8 cellular contexts compared by ENCODE assay signal in the genomic region with DNA sequence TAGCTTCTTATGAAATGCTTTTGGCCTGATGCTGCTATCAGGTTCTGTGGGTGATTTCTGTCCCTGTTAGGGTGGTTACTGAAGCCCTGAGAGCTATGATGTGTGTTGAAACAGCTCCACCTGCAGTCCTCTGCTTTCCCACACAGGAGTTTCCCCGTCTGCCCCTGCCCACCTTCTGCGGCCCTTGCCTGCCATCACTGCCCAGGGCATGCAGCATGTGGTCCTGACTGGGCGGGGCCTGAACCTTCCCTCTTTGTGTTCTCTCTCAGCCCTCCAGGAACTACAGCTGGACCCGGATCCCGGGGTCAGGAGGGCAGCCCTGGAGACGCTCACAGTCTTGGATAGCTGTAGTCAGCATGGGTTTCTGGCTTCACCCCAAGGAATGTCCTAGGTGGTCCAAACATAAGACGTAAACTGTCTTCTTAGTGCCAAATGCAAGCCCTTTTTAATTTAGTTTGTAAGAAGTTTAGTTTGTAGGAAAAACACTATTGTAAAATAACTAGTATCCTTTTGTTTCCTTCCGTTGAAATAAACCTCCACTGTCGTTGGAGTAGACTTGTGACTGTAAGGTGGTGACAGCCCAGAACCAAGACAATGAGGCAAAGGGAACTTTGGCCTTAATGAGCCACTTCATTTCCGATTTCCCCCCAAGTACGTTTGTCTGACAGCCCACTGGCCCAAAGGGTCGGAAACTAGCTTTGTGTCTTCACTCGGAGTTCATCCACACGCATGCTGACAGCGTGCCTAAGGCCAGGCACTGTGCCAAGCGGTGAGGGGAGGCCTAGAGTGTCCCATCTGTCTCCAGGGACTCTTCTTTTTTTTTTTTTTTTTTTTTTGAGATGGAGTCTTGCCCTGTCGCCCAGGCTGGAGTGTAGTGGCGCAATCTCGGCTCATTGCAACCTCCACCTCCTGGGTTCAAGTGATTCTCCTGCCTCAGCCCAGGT. TPM values are rescaled to one million over a fixed set of nuclear protein-coding genes. Genes with fewer than 3 reads are reported as not detected.
DNase-seq lines count a peak whose midpoint lies in the region; ATAC-seq and TF ChIP-seq lines count a peak whose summit lies in the region.

No MANE protein-coding gene starts in this region.

- peaks cover 1% of the 10 kb centered on the region for H3K4me1 Mint-ChIP-seq in MCF 10A (ENCODE audit: insufficient read depth, unreplicated experiment)

- no peaks in the 10 kb centered on the region for H3K27me3 ChIP-seq in breast epithelium
- H3K27me3 ChIP-seq in smooth muscle cell (ENCODE audit: low read depth), result no peaks in the 10 kb centered on the region
- H3K27me3 ChIP-seq in heart right ventricle, result peaks cover 0 to 10% (median 0%) of the 10 kb centered on the region in 7 donors

- no peak overlapping the region for H3K4me3 Mint-ChIP-seq in MCF 10A (ENCODE audit: unreplicated experiment)

- POLR2A ChIA-PET in MCF 10A (lab: Yijun Ruan, JAX), result interaction anchor here (0.7 to 1.0 kb wide), 2 partner anchors 126 to 385 kb away, joined by 3 to 4 read pairs; no protein-coding TSS in a partner anchor

- CTCF ChIA-PET in MCF 10A (lab: Yijun Ruan, JAX), result interaction anchor here (0.5 to 2.2 kb wide), 7 partner anchors 8 to 1312 kb away, joined by 3 to 12 read pairs (median 4); no protein-coding TSS in a partner anchor

- TF ChIP-seq CTCF in MCF 10A (IDR thresholded peaks at IDR 0.05; ENCODE audit: unreplicated experiment), result peak; percentile 26
- TF ChIP-seq CTCF in breast epithelium (IDR thresholded peaks at IDR 0.05), result no peak
- peak; percentile 24 for TF ChIP-seq CTCF in smooth muscle cell (IDR thresholded peaks at IDR 0.05; ENCODE audit: borderline replicate concordance, insufficient read depth, poor library complexity, severe bottlenecking)
- TF ChIP-seq CTCF in heart right ventricle (IDR thresholded peaks at IDR 0.05), result no peak

- H2AFZ ChIP-seq in smooth muscle cell (ENCODE audit: low read depth), result no peak overlapping the region

- H3K4me3 ChIP-seq in breast epithelium, result no peak overlapping the region
- H3K4me3 ChIP-seq in smooth muscle cell, result no peak overlapping the region
- no peak overlapping the region for H3K4me3 ChIP-seq in heart right ventricle

- TSS peak; percentile 14 for BruUV-seq in MCF 10A (replicated peaks; lab: Mats Ljungman, UMichigan)

- 80% methylated on average over 17 of the region's 19 CpGs for WGBS in smooth muscle cell (ENCODE audit: low lambda C conversion rate)
- WGBS in heart right ventricle, 2 donors, result 60 to 64% methylated on average over 19 of the region's 19 CpGs

- H3K9me3 ChIP-seq in breast epithelium (no peaks in the 10 kb centered on the region), smooth muscle cell (replicated peaks; ENCODE audit: low read depth) (no peaks in the 10 kb centered on the region), heart right ventricle (no peaks in the 10 kb centered on the region)

- H3K27me3 Mint-ChIP-seq in MCF 10A (ENCODE audit: insufficient read depth, unreplicated experiment), result no peaks in the 10 kb centered on the region

- peak; percentile 39 for ATAC-seq in esophagus mucosa
- ATAC-seq in HG02610 (IDR thresholded peaks at IDR 0.05; ENCODE audit: unreplicated experiment), result no peak
- no peak for ATAC-seq in heart right ventricle

- H3K4me2 ChIP-seq in smooth muscle cell, result no peak overlapping the region

- H4K20me1 ChIP-seq in smooth muscle cell (ENCODE audit: low read depth), result no peaks in the 10 kb centered on the region

- H3K4me1 ChIP-seq in breast epithelium (no peaks in the 10 kb centered on the region), smooth muscle cell (ENCODE audit: low read depth) (peaks cover 7% of the 10 kb centered on the region), heart right ventricle (no peaks in the 10 kb centered on the region)

- DNase-seq in MCF 10A (ENCODE audit: unreplicated experiment) (peak; percentile 68), breast epithelium (ENCODE audit: low spot score in 2 of 2) (no peak), NCI-H82 (lab: John Stamatoyannopoulos, UW) (peak; percentile 85), smooth muscle cell (lab: John Stamatoyannopoulos, UW; ENCODE audit: unreplicated experiment) (no peak), heart right ventricle (no peak), NCI-H446 treated with DMSO at 0.1 percent for 48 hours (lab: John Stamatoyannopoulos, UW) (no peak)

- H3K27ac ChIP-seq in breast epithelium (peak overlapping the region in 1 of 2 donors; percentile 43), smooth muscle cell (ENCODE audit: low read depth) (no peak overlapping the region), heart right ventricle (no peak overlapping the region)

- no peaks in the 10 kb centered on the region for H3F3A ChIP-seq in smooth muscle cell (ENCODE audit: low read depth)

- H3K9me3 Mint-ChIP-seq in MCF 10A (ENCODE audit: unreplicated experiment), result no peaks in the 10 kb centered on the region

- peaks cover 4% of the 10 kb centered on the region for H3K36me3 Mint-ChIP-seq in MCF 10A (ENCODE audit: insufficient read depth, unreplicated experiment)

- H3K27ac Mint-ChIP-seq in MCF 10A (ENCODE audit: low read depth, unreplicated experiment), result no peak overlapping the region

- intact Hi-C loops in MCF 10A (cut with micrococcal nuclease), result loop anchor here (2.0 kb wide), 2 partner anchors 346 to 384 kb away; no protein-coding TSS in a partner anchor
- intact Hi-C loops in breast epithelium (cut with DNase I; ENCODE audit: low total_unique reads), result no loop called here
- intact Hi-C loops in heart right ventricle (cut with DNase I), result no loop called here

- H3K36me3 ChIP-seq in breast epithelium (no peaks in the 10 kb centered on the region), smooth muscle cell (ENCODE audit: low read depth) (no peaks in the 10 kb centered on the region), heart right ventricle (peaks cover 0 to 42% (median 0%) of the 10 kb centered on the region in 9 donors)

- TF ChIP-seq POLR2A in breast epithelium (IDR thresholded peaks at IDR 0.05), result no peak

- no peaks in the 10 kb centered on the region for H3K79me2 ChIP-seq in smooth muscle cell (ENCODE audit: low read depth)

- no peak overlapping the region for H3K9ac ChIP-seq in smooth muscle cell (ENCODE audit: low read depth)

RNA-seq across cellular contexts. Expression of a gene that starts 21.2 kb away (rescaled TPM):
- total RNA-seq in MCF 10A (2022) (12.7 and 29.3 TPM in 2 replicates), breast epithelium (1 to 10 TPM in 1 of 3 donors, under 1 TPM in 1, not detected in 1; 0.33 to 3.0 TPM), esophagus mucosa (9.4 TPM), smooth muscle cell (12.3 and 19.5 TPM in 2 replicates), heart right ventricle (1 to 10 TPM in 2 of 10 donors, under 1 TPM in 4, not detected in 4; 0.24 to 2.9 (median 0.45) TPM)
- polyA plus RNA-seq in smooth muscle cell (7.9 and 8.6 TPM in 2 replicates), heart right ventricle (under 1 TPM; 0.22 to 0.28 TPM)

RNA-seq across cellular contexts. Expression of a gene that starts 55.0 kb away (rescaled TPM):
- total RNA-seq in MCF 10A (2022) (not detected in 2 replicates), breast epithelium (not detected), esophagus mucosa (0.52 TPM), smooth muscle cell (not detected in 2 replicates), heart right ventricle (not detected)
- polyA plus RNA-seq in smooth muscle cell (not detected in 2 replicates), heart right ventricle (not detected)

Comparison
In these comparisons a context has a peak if more than half of its experiments do, and no peak if none do; other contexts are left out.
1. DNase-seq: peak in MCF 10A (single experiment) and NCI-H82 (single experiment); none in breast epithelium (0 of 2), smooth muscle cell (single experiment), heart right ventricle (0 of 2) and NCI-H446 treated with DMSO at 0.1 percent for 48 hours (single experiment).
2. CTCF ChIP-seq: peak in MCF 10A (single experiment) and smooth muscle cell (single experiment); none in breast epithelium (0 of 3) and heart right ventricle (0 of 9).